ENCODE assay signal across 2 cellular contexts in genomic region chr6:157878039-157878438, GRCh38.
A peak's percentile ranks its signal among the peaks of the same experiment; 100 is the strongest.
TF ChIP-seq lines count a peak whose summit lies in the region.

No MANE protein-coding gene starts in this region.

TF ChIP-seq in GM23338, 12 proteins besides CTCF, POLR2A, EP300 and RAD21:
- no peak for TF ChIP-seq REST (IDR thresholded peaks at IDR 0.05; ENCODE audit: unreplicated experiment)
- no peak for TF ChIP-seq ZNF462 (CRISPR knock-in tag; IDR thresholded peaks at IDR 0.05)
- TF ChIP-seq ZNF331 (CRISPR knock-in tag; IDR thresholded peaks at IDR 0.05; ENCODE audit: low read depth): no peak
- TF ChIP-seq STAT1 (IDR thresholded peaks at IDR 0.05; ENCODE audit: unreplicated experiment): no peak

TF ChIP-seq in K562, 482 proteins besides CTCF, POLR2A, EP300 and RAD21:
- 0 out of 2 replicates have a peak, but pooled peaks have one; percentile 13 for TF ChIP-seq MAFG (tag; conservative IDR thresholded peaks at IDR 0.05)
- no peak for TF ChIP-seq SIN3A (IDR thresholded peaks at IDR 0.05; ENCODE audit: borderline replicate concordance in 2 of 2, control insufficient read depth in 1 of 2, low read depth in 2 of 2, low read length in 2 of 2)
- no peak for TF ChIP-seq TOE1 (IDR thresholded peaks at IDR 0.05; ENCODE audit: borderline replicate concordance)
- TF ChIP-seq TOE1 (CRISPR knock-in tag; IDR thresholded peaks at IDR 0.05; ENCODE audit: borderline replicate concordance, low read depth): no peak
- peak; percentile 45 for TF ChIP-seq ZNF316 (IDR thresholded peaks at IDR 0.05)
- TF ChIP-seq ZBTB43 (CRISPR knock-in tag; IDR thresholded peaks at IDR 0.05): no peak
- TF ChIP-seq C11orf30 (IDR thresholded peaks at IDR 0.05; ENCODE audit: low read depth): peak; percentile 47
- no peak for TF ChIP-seq NR1H2 (CRISPR knock-in tag; IDR thresholded peaks at IDR 0.05)
- peak; percentile 19; the same call in 1 of the 2 replicates for TF ChIP-seq MAFF (IDR thresholded peaks at IDR 0.05; ENCODE audit: low read length)
- no peak for TF ChIP-seq CSDE1 (IDR thresholded peaks at IDR 0.05)
